8 cellular contexts compared by ENCODE assay signal in genomic region chr3:49007771-49008528, GRCh38. TPM values are rescaled to one million over a fixed set of nuclear protein-coding genes. Genes with fewer than 3 reads are reported as not detected.
DNase-seq lines count a peak whose midpoint lies in the region; FAIRE-seq and TF ChIP-seq lines count a peak whose summit lies in the region.

No MANE protein-coding gene starts in this region.

- H3K36me3 ChIP-seq in left ventricle myocardium inferior (peaks cover 14% of the 10 kb centered on the region), prostate gland (no peaks in the 10 kb centered on the region)

- in situ Hi-C loops in G401 (cut with HindIII; ENCODE audit: low sequenced_read_pairs) = no loop called here

- no peaks in the 10 kb centered on the region for H3K27me3 ChIP-seq in left ventricle myocardium inferior (ENCODE audit: low read depth)
- no peaks in the 10 kb centered on the region for H3K27me3 ChIP-seq in prostate gland (replicated peaks; ENCODE audit: insufficient read depth)

- no peak for TF ChIP-seq POLR2A in prostate gland (IDR thresholded peaks at IDR 0.05)

- H3K9me3 ChIP-seq in left ventricle myocardium inferior (replicated peaks) (no peaks in the 10 kb centered on the region), prostate gland (no peaks in the 10 kb centered on the region)

- H3K4me3 Mint-ChIP-seq in T-helper 1 cell treated with Interleukin-12 subunit alpha and Interleukin-12 subunit beta and Interleukin-4 antibody, amounts not matched to agents 30 μg/mL and 1 μg/mL, for 36 hours = peak overlapping the region; percentile 99

- H3K4me3 ChIP-seq in left ventricle myocardium inferior (peak overlapping the region; percentile 91), prostate gland (peak overlapping the region; percentile 55 to 67)

- TF ChIP-seq CTCF in left ventricle myocardium inferior (IDR thresholded peaks at IDR 0.05; ENCODE audit: borderline replicate concordance) (no peak), prostate gland (IDR thresholded peaks at IDR 0.05) (no peak)

- H3K4me1 ChIP-seq in left ventricle myocardium inferior (peaks cover 46% of the 10 kb centered on the region), prostate gland (replicated peaks) (peaks cover 13% of the 10 kb centered on the region)

- peaks cover 14% of the 10 kb centered on the region for H3K36me3 Mint-ChIP-seq in T-helper 1 cell treated with Interleukin-12 subunit alpha and Interleukin-12 subunit beta and Interleukin-4 antibody, amounts not matched to agents 30 μg/mL and 1 μg/mL, for 36 hours (ENCODE audit: low read depth)

- WGBS in prostate gland = 12% methylated on average over 35 of the region's 41 CpGs

- intact Hi-C loops in left ventricle myocardium inferior (cut with micrococcal nuclease) = no loop called here
- intact Hi-C loops in prostate gland (cut with DNase I) = loop anchor here (2.0 to 10.0 kb wide), 3 partner anchors 17 to 407 kb away; partner anchors contain the start of genes ARIH2, P4HTM, RHOA and TCTA

- H3K27ac Mint-ChIP-seq in T-helper 1 cell treated with Interleukin-12 subunit alpha and Interleukin-12 subunit beta and Interleukin-4 antibody, amounts not matched to agents 30 μg/mL and 1 μg/mL, for 36 hours = peak overlapping the region; percentile 99

- no peak for FAIRE-seq in urothelium cell line (lab: Jason Lieb, UNC)

- H3K4me1 Mint-ChIP-seq in T-helper 1 cell treated with Interleukin-12 subunit alpha and Interleukin-12 subunit beta and Interleukin-4 antibody, amounts not matched to agents 30 μg/mL and 1 μg/mL, for 36 hours (ENCODE audit: low read depth) = peaks cover 22% of the 10 kb centered on the region

- DNase-seq in G401 (ENCODE audit: low spot score) = peak; percentile 77
- DNase-seq in GOT3 (lab: John Stamatoyannopoulos, UW) = peak; percentile 67
- DNase-seq in LoVo (ENCODE audit: low spot score) = peak; percentile 80
- peak; percentile 82 for DNase-seq in amniotic epithelial cell (ENCODE audit: low read depth)
- DNase-seq in left ventricle myocardium inferior = peak; percentile 88
- DNase-seq in prostate gland (ENCODE audit: low spot score) = peak; percentile 86
- DNase-seq in urothelium cell line (ENCODE audit: low spot score) = peak; percentile 92

- peak overlapping the region; percentile 98 for H3K27ac ChIP-seq in left ventricle myocardium inferior (replicated peaks)
- H3K27ac ChIP-seq in prostate gland = peak overlapping the region; percentile 93 to 97

- H3K27me3 Mint-ChIP-seq in T-helper 1 cell treated with Interleukin-12 subunit alpha and Interleukin-12 subunit beta and Interleukin-4 antibody, amounts not matched to agents 30 μg/mL and 1 μg/mL, for 36 hours (ENCODE audit: low read depth) = no peaks in the 10 kb centered on the region

- H3K9me3 Mint-ChIP-seq in T-helper 1 cell treated with Interleukin-12 subunit alpha and Interleukin-12 subunit beta and Interleukin-4 antibody, amounts not matched to agents 30 μg/mL and 1 μg/mL, for 36 hours = no peaks in the 10 kb centered on the region

RNA-seq across cellular contexts. Expression of gene WDR6, which starts 0.8 kb away (rescaled TPM):
- total RNA-seq in G401 (2014; rRNA removed; shearing (Covaris generic)) = 154 and 164 TPM in 2 replicates
- total RNA-seq in left ventricle myocardium inferior = 79.0 TPM
- 100 to 1,000 TPM; 128 to 223 TPM for total RNA-seq in prostate gland

RNA-seq across cellular contexts. Expression of gene DALRD3, which starts 10.4 kb away (rescaled TPM):
- 49.6 and 62.8 TPM in 2 replicates for total RNA-seq in G401 (2014; rRNA removed; shearing (Covaris generic))
- total RNA-seq in left ventricle myocardium inferior (11.8 TPM), prostate gland (10 to 100 TPM; 50.2 to 60.3 TPM)

RNA-seq across cellular contexts. Expression of gene NDUFAF3, which starts 14.0 kb away (rescaled TPM):
- total RNA-seq in G401 (2014; rRNA removed; shearing (Covaris generic)) = 90.8 and 109 TPM in 2 replicates
- total RNA-seq in left ventricle myocardium inferior = 159 TPM
- 100 to 1,000 TPM; 168 to 183 TPM for total RNA-seq in prostate gland

RNA-seq across cellular contexts. Expression of gene P4HTM, which starts 17.9 kb away (rescaled TPM):
- total RNA-seq in G401 (2014; rRNA removed; shearing (Covaris generic)) = 0.03 TPM in 1 of 2 replicates, not detected in the other
- total RNA-seq in left ventricle myocardium inferior (28.9 TPM), prostate gland (100 to 1,000 TPM in 1 of 2 donors, 10 to 100 TPM in 1; 56.0 to 101 TPM)

RNA-seq across cellular contexts. Expression of gene IMPDH2, which starts 21.2 kb away (rescaled TPM):
- 248 and 315 TPM in 2 replicates for total RNA-seq in G401 (2014; rRNA removed; shearing (Covaris generic))
- total RNA-seq in left ventricle myocardium inferior (46.9 TPM), prostate gland (100 to 1,000 TPM; 110 to 186 TPM)

Comparison
In these comparisons a context has a peak if more than half of its experiments do, and no peak if none do; other contexts are left out.
1. Peak in every context shown above with its lines: DNase-seq, H3K4me3 ChIP-seq and H3K27ac ChIP-seq.